Comparison of ENCODE assay signal across 14 cellular contexts in the genomic region with DNA sequence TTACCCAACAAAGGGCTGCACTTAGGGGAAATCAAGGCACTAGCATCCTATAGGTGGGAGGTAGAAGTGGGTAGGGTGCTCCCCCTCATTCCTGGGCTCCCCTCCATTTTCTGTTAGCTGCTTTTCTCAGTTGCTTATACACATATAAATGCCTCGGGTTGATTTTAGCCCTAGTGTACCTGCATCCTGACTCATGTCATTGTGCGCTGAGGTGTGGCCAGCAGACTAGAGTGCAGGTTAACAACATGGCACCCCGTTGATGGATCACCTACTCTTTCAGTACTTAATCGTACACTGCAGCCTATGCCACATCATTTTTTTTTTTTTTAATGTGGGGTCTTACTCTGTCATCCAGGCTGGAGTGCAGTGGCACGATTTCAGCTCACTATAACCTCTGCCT.
DNase-seq lines count a peak whose midpoint lies in the region; ATAC-seq and TF ChIP-seq lines count a peak whose summit lies in the region.
"Had no signal": no experiment of that assay in that cellular context is flagged by ENCODE, and none has a peak within 500 bp of the region (broad histone marks: within the 10 kb centered on the region; RNA-seq: fewer than 3 reads in every experiment).

No MANE protein-coding gene starts in this region.

- peak; percentile 68 for ATAC-seq in activated B cell treated with CpG ODN at 0.5 μM for 24 hours (ENCODE audit: low read depth)
- ATAC-seq in stimulated activated naive B cell treated with anti-CD40 and anti-IgM and Interleukin-4, amounts not matched to agents 10 μg/mL and 1 μg/mL and 100 μg/mL, for 72 hours (replicated peaks), result peak; percentile 57 to 68
- ATAC-seq: CD8-positive, alpha-beta T cell had no signal

- peaks cover 11% of the 10 kb centered on the region for H3K36me3 Mint-ChIP-seq in activated naive CD4-positive, alpha-beta T cell treated with anti-CD3 and anti-CD28 coated beads, Interleukin-2, amount 10 ng/mL, durations not matched to agents 7 days and 5 days
- no peaks in the 10 kb centered on the region for H3K36me3 Mint-ChIP-seq in activated naive CD4-positive, alpha-beta T cell treated with anti-CD3 and anti-CD28 coated beads for 36 hours (ENCODE audit: low read depth)
- peaks cover 3% of the 10 kb centered on the region for H3K36me3 Mint-ChIP-seq in activated B cell treated with CpG ODN at 0.5 μM for 24 hours (ENCODE audit: low read depth)
- H3K36me3 Mint-ChIP-seq in stimulated activated naive B cell treated with anti-CD40 and anti-IgM and Interleukin-4, amounts not matched to agents 10 μg/mL and 1 μg/mL and 100 μg/mL, for 72 hours, result peaks cover 0 to 14% of the 10 kb centered on the region in 2 donors
- H3K36me3 Mint-ChIP-seq: CD8-positive, alpha-beta T cell had no signal

- peaks cover 19% of the 10 kb centered on the region for H3K4me1 Mint-ChIP-seq in activated naive CD4-positive, alpha-beta T cell treated with anti-CD3 and anti-CD28 coated beads, Interleukin-2, amount 10 ng/mL, durations not matched to agents 7 days and 5 days
- peaks cover 30% of the 10 kb centered on the region for H3K4me1 Mint-ChIP-seq in activated naive CD4-positive, alpha-beta T cell treated with anti-CD3 and anti-CD28 coated beads for 36 hours (ENCODE audit: low read depth)
- peaks cover 52% of the 10 kb centered on the region for H3K4me1 Mint-ChIP-seq in activated B cell treated with CpG ODN at 0.5 μM for 24 hours
- H3K4me1 Mint-ChIP-seq in stimulated activated naive B cell treated with anti-CD40 and anti-IgM and Interleukin-4, amounts not matched to agents 10 μg/mL and 1 μg/mL and 100 μg/mL, for 72 hours, result peaks cover 20 to 42% of the 10 kb centered on the region in 2 donors

- POLR2A ChIA-PET in activated B cell treated with CpG ODN at 0.5 μM for 24 hours (lab: Charles Lee), result no interaction called here

- CTCF ChIA-PET in activated naive CD4-positive, alpha-beta T cell treated with anti-CD3 and anti-CD28 coated beads, Interleukin-2, amount 10 ng/mL, durations not matched to agents 7 days and 5 days (lab: Charles Lee), result interaction anchor here (1.2 to 1.7 kb wide), 3 partner anchors 14 to 93 kb away, joined by 3 to 7 read pairs (median 3); no protein-coding TSS in a partner anchor
- CTCF ChIA-PET in activated naive CD4-positive, alpha-beta T cell treated with anti-CD3 and anti-CD28 coated beads for 36 hours (lab: Charles Lee), result interaction anchor here (1.5 to 5.4 kb wide), 2 partner anchors 14 to 24 kb away, joined by 4 to 20 read pairs; no protein-coding TSS in a partner anchor
- CTCF ChIA-PET in activated B cell treated with CpG ODN at 0.5 μM for 24 hours (lab: Charles Lee), result interaction anchor here (1.3 to 1.4 kb wide), 2 partner anchors 14 to 93 kb away, joined by 3 to 7 read pairs; no protein-coding TSS in a partner anchor

- no peak for TF ChIP-seq CTCF in activated B cell treated with CpG ODN at 0.5 μM for 24 hours (IDR thresholded peaks at IDR 0.05)

- H3K27ac Mint-ChIP-seq in activated naive CD4-positive, alpha-beta T cell treated with anti-CD3 and anti-CD28 coated beads, Interleukin-2, amount 10 ng/mL, durations not matched to agents 7 days and 5 days, result peak overlapping the region; percentile 82
- no peak overlapping the region for H3K27ac Mint-ChIP-seq in activated naive CD4-positive, alpha-beta T cell treated with anti-CD3 and anti-CD28 coated beads for 36 hours
- peak overlapping the region; percentile 59 for H3K27ac Mint-ChIP-seq in activated B cell treated with CpG ODN at 0.5 μM for 24 hours
- no peak overlapping the region for H3K27ac Mint-ChIP-seq in stimulated activated naive B cell treated with anti-CD40 and anti-IgM and Interleukin-4, amounts not matched to agents 10 μg/mL and 1 μg/mL and 100 μg/mL, for 72 hours

- H3K27me3 Mint-ChIP-seq in activated naive CD4-positive, alpha-beta T cell treated with anti-CD3 and anti-CD28 coated beads, Interleukin-2, amount 10 ng/mL, durations not matched to agents 7 days and 5 days, result no peaks in the 10 kb centered on the region
- H3K27me3 Mint-ChIP-seq in activated naive CD4-positive, alpha-beta T cell treated with anti-CD3 and anti-CD28 coated beads for 36 hours (ENCODE audit: low read depth), result no peaks in the 10 kb centered on the region
- peaks cover 1% of the 10 kb centered on the region for H3K27me3 Mint-ChIP-seq in activated B cell treated with CpG ODN at 0.5 μM for 24 hours
- peaks cover 0 to 8% of the 10 kb centered on the region in 2 donors for H3K27me3 Mint-ChIP-seq in stimulated activated naive B cell treated with anti-CD40 and anti-IgM and Interleukin-4, amounts not matched to agents 10 μg/mL and 1 μg/mL and 100 μg/mL, for 72 hours

- DNase-seq in activated naive CD4-positive, alpha-beta T cell treated with anti-CD3 and anti-CD28 coated beads, Interleukin-2, amount 10 ng/mL, durations not matched to agents 7 days and 5 days, result no peak
- DNase-seq in activated naive CD4-positive, alpha-beta T cell treated with anti-CD3 and anti-CD28 coated beads for 36 hours, result no peak
- no peak for DNase-seq in activated B cell treated with CpG ODN at 0.5 μM for 24 hours
- DNase-seq in kidney tubule cell (ENCODE audit: low spot score), result peak; percentile 42
- DNase-seq in stimulated activated naive B cell treated with anti-CD40 and anti-IgM and Interleukin-4, amounts not matched to agents 10 μg/mL and 1 μg/mL and 100 μg/mL, for 72 hours, result no peak
- DNase-seq in NCI-H1930 (lab: John Stamatoyannopoulos, UW), result no peak
- DNase-seq in AG20443 (ENCODE audit: low spot score), result no peak
- no peak for DNase-seq in A172 (ENCODE audit: low spot score)
- DNase-seq: CD8-positive, alpha-beta T cell; H7; NCI-H187 treated with DMSO at 0.1 percent for 48 hours; NCI-H2171; NCI-H446 treated with DMSO at 0.1 percent for 48 hours; NCI-H748 treated with DMSO at 0.1 percent for 48 hours had no signal

- intact Hi-C loops in activated naive CD4-positive, alpha-beta T cell treated with anti-CD3 and anti-CD28 coated beads for 36 hours (cut with micrococcal nuclease), result loop anchor here (5.0 kb wide), 1 partner anchor 75 kb away; no protein-coding TSS in a partner anchor
- intact Hi-C loops in activated B cell treated with CpG ODN at 0.5 μM for 24 hours (cut with micrococcal nuclease), result no loop called here

- H3K9me3 Mint-ChIP-seq in activated naive CD4-positive, alpha-beta T cell treated with anti-CD3 and anti-CD28 coated beads, Interleukin-2, amount 10 ng/mL, durations not matched to agents 7 days and 5 days, result peaks cover 12% of the 10 kb centered on the region
- peaks cover 6% of the 10 kb centered on the region for H3K9me3 Mint-ChIP-seq in activated naive CD4-positive, alpha-beta T cell treated with anti-CD3 and anti-CD28 coated beads for 36 hours
- H3K9me3 Mint-ChIP-seq in activated B cell treated with CpG ODN at 0.5 μM for 24 hours, result peaks cover 7% of the 10 kb centered on the region
- H3K9me3 Mint-ChIP-seq in stimulated activated naive B cell treated with anti-CD40 and anti-IgM and Interleukin-4, amounts not matched to agents 10 μg/mL and 1 μg/mL and 100 μg/mL, for 72 hours, result peaks cover 4 to 6% of the 10 kb centered on the region in 2 donors

- H3K4me3 Mint-ChIP-seq in activated naive CD4-positive, alpha-beta T cell treated with anti-CD3 and anti-CD28 coated beads, Interleukin-2, amount 10 ng/mL, durations not matched to agents 7 days and 5 days, result no peak overlapping the region
- no peak overlapping the region for H3K4me3 Mint-ChIP-seq in activated naive CD4-positive, alpha-beta T cell treated with anti-CD3 and anti-CD28 coated beads for 36 hours
- H3K4me3 Mint-ChIP-seq in activated B cell treated with CpG ODN at 0.5 μM for 24 hours, result no peak overlapping the region
- H3K4me3 Mint-ChIP-seq in stimulated activated naive B cell treated with anti-CD40 and anti-IgM and Interleukin-4, amounts not matched to agents 10 μg/mL and 1 μg/mL and 100 μg/mL, for 72 hours, result no peak overlapping the region
- H3K4me3 Mint-ChIP-seq: CD8-positive, alpha-beta T cell had no signal

Comparison
In these comparisons a context has a peak if more than half of its experiments do, and no peak if none do; other contexts are left out.
1. H3K27ac Mint-ChIP-seq: peak in activated naive CD4-positive, alpha-beta T cell treated with anti-CD3 and anti-CD28 coated beads, Interleukin-2, amount 10 ng/mL, durations not matched to agents 7 days and 5 days (single experiment) and activated B cell treated with CpG ODN at 0.5 μM for 24 hours (single experiment); none in activated naive CD4-positive, alpha-beta T cell treated with anti-CD3 and anti-CD28 coated beads for 36 hours (single experiment) and stimulated activated naive B cell treated with anti-CD40 and anti-IgM and Interleukin-4, amounts not matched to agents 10 μg/mL and 1 μg/mL and 100 μg/mL, for 72 hours (single experiment).